In the genomic region with DNA sequence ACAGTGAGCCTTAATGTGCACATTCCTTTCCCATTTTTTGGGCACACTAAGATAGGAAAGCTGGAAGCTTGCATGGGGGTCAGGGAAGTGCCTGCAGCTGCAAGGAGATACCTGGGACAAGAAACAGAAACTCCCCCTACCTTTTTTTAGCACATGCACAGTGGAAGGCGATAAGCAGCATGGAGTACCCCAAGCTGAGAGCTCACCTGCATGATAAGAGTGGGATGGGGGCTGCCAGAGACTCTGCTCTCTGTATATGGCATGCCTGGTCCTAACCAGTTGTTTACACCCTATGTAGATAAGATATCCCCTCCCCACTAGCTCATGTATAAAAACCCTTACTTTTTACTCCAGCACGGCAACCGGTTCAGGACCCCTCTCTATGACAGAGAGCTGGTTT, we compare ENCODE assay signal across 29 cellular contexts.
"Had no signal": no experiment of that assay in that cellular context is flagged by ENCODE, and none has a peak within 500 bp of the region (broad histone marks: within the 10 kb centered on the region; RNA-seq: fewer than 3 reads in every experiment).

No MANE protein-coding gene starts in this region.

- H3K9me3 ChIP-seq: stomach, suprapubic skin, testis, thoracic aorta, thyroid gland, tibial artery, tibial nerve, transverse colon, upper lobe of left lung, upper lobe of right lung, uterus, vagina had no signal

- H3K4me1 Mint-ChIP-seq: stimulated activated effector memory CD8-positive, alpha-beta T cell treated with anti-CD3 and anti-CD28 coated beads, Interleukin-12 subunit alpha, Interleukin-12 subunit beta, amount 100 ng/mL, for 72 hours; stimulated activated memory B cell treated with anti-CD40 and anti-IgM and Interleukin-4, amounts not matched to agents 10 μg/mL and 1 μg/mL and 100 μg/mL, for 72 hours; stimulated activated naive B cell treated with anti-CD40 and anti-IgM and Interleukin-4, amounts not matched to agents 10 μg/mL and 1 μg/mL and 100 μg/mL, for 72 hours; stimulated activated naive CD8-positive, alpha-beta T cell treated with anti-CD3 and anti-CD28 coated beads, Interleukin-15, amount 100 ng/mL, for 72 hours had no signal

- H3K4me3 ChIP-seq: stomach, suprapubic skin, testis, thoracic aorta, thyroid gland, tibial artery, tibial nerve, transverse colon, upper lobe of left lung, upper lobe of right lung, uterus, vagina had no signal

- DNase-seq: stimulated activated CD4-positive, alpha-beta T cell treated with anti-CD3 and anti-CD28 coated beads, Interleukin-2, amount 100 ng/mL, for 48 hours; stimulated activated CD4-positive, alpha-beta T cell treated with anti-CD3 and anti-CD28 coated beads, Interleukin-4, amount 100 ng/mL, for 1 hour; stimulated activated CD4-positive, alpha-beta T cell treated with anti-CD3 and anti-CD28 coated beads, Interleukin-4, amount 100 ng/mL, for 24 hours; stimulated activated CD4-positive, alpha-beta T cell treated with anti-CD3 and anti-CD28 coated beads, Interleukin-4, amount 100 ng/mL, for 4 hours; stimulated activated CD8-positive, alpha-beta memory T cell treated with anti-CD3 and anti-CD28 coated beads, Interleukin-4, amount 100 ng/mL, for 48 hours; stimulated activated naive B cell treated with anti-CD40 and anti-IgM and Interleukin-4, amounts not matched to agents 10 μg/mL and 1 μg/mL and 100 μg/mL, for 72 hours; stimulated activated naive CD4-positive, alpha-beta T cell; stimulated activated naive CD4-positive, alpha-beta T cell treated with Interleukin-2 at 50 U/mL for 16 hours; stimulated activated naive CD8-positive, alpha-beta T cell treated with anti-CD3 and anti-CD28 coated beads, Interleukin-15, amount 100 ng/mL, for 72 hours; stimulated activated naive CD8-positive, alpha-beta T cell treated with anti-CD3 and anti-CD28 coated beads, Interleukin-15, Interleukin-2, amounts not matched to agents 100 U/mL and 50 U/mL, for 24 hours; stomach; substantia nigra; testis; thyroid gland; tibial artery; transverse colon; trophoblast cell; upper lobe of left lung; upper lobe of right lung; uterus had no signal

- H3K27me3 Mint-ChIP-seq: stimulated activated memory B cell treated with anti-CD40 and anti-IgM and Interleukin-4, amounts not matched to agents 10 μg/mL and 1 μg/mL and 100 μg/mL, for 72 hours; stimulated activated naive B cell treated with anti-CD40 and anti-IgM and Interleukin-4, amounts not matched to agents 10 μg/mL and 1 μg/mL and 100 μg/mL, for 72 hours; stimulated activated naive CD8-positive, alpha-beta T cell treated with anti-CD3 and anti-CD28 coated beads, Interleukin-15, amount 100 ng/mL, for 72 hours; type B pancreatic cell had no signal

- ATAC-seq: stimulated activated effector memory CD8-positive, alpha-beta T cell treated with anti-CD3 and anti-CD28 coated beads, Interleukin-12 subunit alpha, Interleukin-12 subunit beta, amount 100 ng/mL, for 72 hours; stimulated activated memory B cell treated with anti-CD40 and anti-IgM and Interleukin-4, amounts not matched to agents 10 μg/mL and 1 μg/mL and 100 μg/mL, for 72 hours; stimulated activated naive B cell treated with anti-CD40 and anti-IgM and Interleukin-4, amounts not matched to agents 10 μg/mL and 1 μg/mL and 100 μg/mL, for 72 hours; stimulated activated naive CD8-positive, alpha-beta T cell treated with anti-CD3 and anti-CD28 coated beads, Interleukin-15, amount 100 ng/mL, for 72 hours; stimulated activated naive CD8-positive, alpha-beta T cell treated with anti-CD3 and anti-CD28 coated beads, Interleukin-15, Interleukin-2, amounts not matched to agents 100 U/mL and 50 U/mL, for 24 hours; upper lobe of right lung had no signal

- H3K36me3 Mint-ChIP-seq: stimulated activated effector memory CD8-positive, alpha-beta T cell treated with anti-CD3 and anti-CD28 coated beads, Interleukin-12 subunit alpha, Interleukin-12 subunit beta, amount 100 ng/mL, for 72 hours; stimulated activated memory B cell treated with anti-CD40 and anti-IgM and Interleukin-4, amounts not matched to agents 10 μg/mL and 1 μg/mL and 100 μg/mL, for 72 hours; stimulated activated naive B cell treated with anti-CD40 and anti-IgM and Interleukin-4, amounts not matched to agents 10 μg/mL and 1 μg/mL and 100 μg/mL, for 72 hours; type B pancreatic cell had no signal

- H3K4me3 Mint-ChIP-seq: stimulated activated effector memory CD8-positive, alpha-beta T cell treated with anti-CD3 and anti-CD28 coated beads, Interleukin-12 subunit alpha, Interleukin-12 subunit beta, amount 100 ng/mL, for 72 hours; stimulated activated memory B cell treated with anti-CD40 and anti-IgM and Interleukin-4, amounts not matched to agents 10 μg/mL and 1 μg/mL and 100 μg/mL, for 72 hours; stimulated activated naive B cell treated with anti-CD40 and anti-IgM and Interleukin-4, amounts not matched to agents 10 μg/mL and 1 μg/mL and 100 μg/mL, for 72 hours; stimulated activated naive CD8-positive, alpha-beta T cell treated with anti-CD3 and anti-CD28 coated beads, Interleukin-15, amount 100 ng/mL, for 72 hours; stimulated activated naive CD8-positive, alpha-beta T cell treated with anti-CD3 and anti-CD28 coated beads, Interleukin-15, Interleukin-2, amounts not matched to agents 100 ng/mL and 50 ng/mL, for 24 hours; type B pancreatic cell had no signal

- H3K27ac ChIP-seq: stomach, suprapubic skin, testis, thoracic aorta, thyroid gland, tibial artery, tibial nerve, transverse colon, upper lobe of left lung, upper lobe of right lung, uterus, vagina had no signal

- H3K36me3 ChIP-seq: stomach, suprapubic skin, thoracic aorta, thyroid gland, tibial artery, tibial nerve, transverse colon, upper lobe of left lung, upper lobe of right lung, uterus, vagina had no signal

- H3K4me1 ChIP-seq: stomach, suprapubic skin, testis, thyroid gland, tibial artery, tibial nerve, transverse colon, upper lobe of left lung, upper lobe of right lung, uterus, vagina had no signal

- H3K27ac Mint-ChIP-seq: stimulated activated effector memory CD8-positive, alpha-beta T cell treated with anti-CD3 and anti-CD28 coated beads, Interleukin-12 subunit alpha, Interleukin-12 subunit beta, amount 100 ng/mL, for 72 hours; stimulated activated memory B cell treated with anti-CD40 and anti-IgM and Interleukin-4, amounts not matched to agents 10 μg/mL and 1 μg/mL and 100 μg/mL, for 72 hours; stimulated activated naive B cell treated with anti-CD40 and anti-IgM and Interleukin-4, amounts not matched to agents 10 μg/mL and 1 μg/mL and 100 μg/mL, for 72 hours; stimulated activated naive CD8-positive, alpha-beta T cell treated with anti-CD3 and anti-CD28 coated beads, Interleukin-15, amount 100 ng/mL, for 72 hours; stimulated activated naive CD8-positive, alpha-beta T cell treated with anti-CD3 and anti-CD28 coated beads, Interleukin-15, Interleukin-2, amounts not matched to agents 100 ng/mL and 50 ng/mL, for 24 hours; type B pancreatic cell had no signal

- FAIRE-seq: urothelium cell line had no signal

- H3K9me3 Mint-ChIP-seq: stimulated activated naive CD8-positive, alpha-beta T cell treated with anti-CD3 and anti-CD28 coated beads, Interleukin-15, amount 100 ng/mL, for 72 hours; stimulated activated naive CD8-positive, alpha-beta T cell treated with anti-CD3 and anti-CD28 coated beads, Interleukin-15, Interleukin-2, amounts not matched to agents 100 ng/mL and 50 ng/mL, for 24 hours; type B pancreatic cell had no signal

- H3K27me3 ChIP-seq: stomach, suprapubic skin, testis, thyroid gland, tibial artery, tibial nerve, transverse colon, upper lobe of left lung, upper lobe of right lung, uterus, vagina had no signal
